ENCODE assay signal across 9 cellular contexts in the genomic region with DNA sequence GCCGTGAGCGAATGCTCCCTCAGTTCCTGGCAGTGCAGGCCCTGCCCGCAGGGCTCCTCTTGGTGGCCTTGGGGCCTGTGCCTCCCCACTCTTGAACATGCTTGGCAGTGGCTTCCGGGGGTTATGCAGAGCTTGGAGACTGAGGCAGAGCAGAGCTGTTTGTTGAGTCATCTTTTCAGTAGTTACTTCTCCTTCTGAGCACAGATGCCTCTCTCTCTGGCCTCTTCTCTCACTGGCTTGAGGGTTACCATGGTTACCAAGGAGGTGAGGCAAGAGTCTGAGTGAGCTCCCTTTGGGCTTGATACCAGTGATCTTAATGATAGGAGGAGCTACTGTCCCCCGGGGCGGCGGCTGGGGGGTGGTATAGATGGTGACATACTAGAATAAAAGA.
A peak's percentile ranks its signal among the peaks of the same experiment; 100 is the strongest.
DNase-seq lines count a peak whose midpoint lies in the region; ATAC-seq, FAIRE-seq and TF ChIP-seq lines count a peak whose summit lies in the region.
"Had no signal": no experiment of that assay in that cellular context is flagged by ENCODE, and none has a peak within 500 bp of the region (broad histone marks: within the 10 kb centered on the region; RNA-seq: fewer than 3 reads in every experiment).

No MANE protein-coding gene starts in this region.

- WGBS in smooth muscle cell (ENCODE audit: low lambda C conversion rate): 74% methylated on average over 7 of the region's 7 CpGs

- ATAC-seq in HG03280 (IDR thresholded peaks at IDR 0.05; ENCODE audit: unreplicated experiment): peak; percentile 57
- no peak for ATAC-seq in GM19023 (IDR thresholded peaks at IDR 0.05; ENCODE audit: unreplicated experiment)

- H3K4me1 ChIP-seq in astrocyte (ENCODE audit: insufficient read depth, low read length) (peaks cover 12% of the 10 kb centered on the region), smooth muscle cell (ENCODE audit: low read depth) (peaks cover 6% of the 10 kb centered on the region)

- H3K36me3 ChIP-seq in astrocyte (ENCODE audit: insufficient read depth, low read length) (no peaks in the 10 kb centered on the region), smooth muscle cell (ENCODE audit: low read depth) (no peaks in the 10 kb centered on the region)

- peak; percentile 65 for DNase-seq in ELR (ENCODE audit: low read depth)
- peak; percentile 72 for DNase-seq in astrocyte (ENCODE audit: low read depth)
- peak; percentile 74 for DNase-seq in medulla oblongata (ENCODE audit: extremely low spot score)
- DNase-seq in smooth muscle cell (lab: John Stamatoyannopoulos, UW; ENCODE audit: unreplicated experiment): no peak
- DNase-seq in NCI-H187 (lab: John Stamatoyannopoulos, UW): no peak
- no peak for DNase-seq in activated effector memory CD4-positive, alpha-beta T cell treated with Interleukin-2 at 50 U/mL for 16 hours

- no peaks in the 10 kb centered on the region for H3K9me3 ChIP-seq in astrocyte (ENCODE audit: insufficient read depth, low read depth, low read length)
- no peaks in the 10 kb centered on the region for H3K9me3 ChIP-seq in smooth muscle cell (replicated peaks; ENCODE audit: low read depth)

- peaks cover 1% of the 10 kb centered on the region for H3K36me3 Mint-ChIP-seq in astrocyte (ENCODE audit: low read depth, unreplicated experiment)

- no peak overlapping the region for H3K4me3 Mint-ChIP-seq in astrocyte (ENCODE audit: unreplicated experiment)
- H3K4me3 Mint-ChIP-seq: activated naive CD4-positive, alpha-beta T cell treated with anti-CD3 and anti-CD28 coated beads, Interleukin-2, amount 10 ng/mL, durations not matched to agents 7 days and 5 days had no signal

- no peaks in the 10 kb centered on the region for H3F3A ChIP-seq in smooth muscle cell (ENCODE audit: low read depth)

- H3K79me2 ChIP-seq in astrocyte (ENCODE audit: insufficient read depth, low read length) (no peaks in the 10 kb centered on the region), smooth muscle cell (ENCODE audit: low read depth) (no peaks in the 10 kb centered on the region)

- no peaks in the 10 kb centered on the region for H4K20me1 ChIP-seq in astrocyte (ENCODE audit: insufficient read depth, low read length)
- H4K20me1 ChIP-seq in smooth muscle cell (ENCODE audit: low read depth): no peaks in the 10 kb centered on the region

- H3K27me3 ChIP-seq in astrocyte (ENCODE audit: insufficient read depth, low read length) (no peaks in the 10 kb centered on the region), smooth muscle cell (ENCODE audit: low read depth) (no peaks in the 10 kb centered on the region)

- no peak overlapping the region for H3K27ac ChIP-seq in astrocyte (ENCODE audit: low read depth, low read length)
- H3K27ac ChIP-seq in smooth muscle cell (ENCODE audit: low read depth): no peak overlapping the region

- no peak for FAIRE-seq in astrocyte (lab: Jason Lieb, UNC)

- H3K9me3 Mint-ChIP-seq in astrocyte (ENCODE audit: unreplicated experiment): no peaks in the 10 kb centered on the region
- H3K9me3 Mint-ChIP-seq: activated naive CD4-positive, alpha-beta T cell treated with anti-CD3 and anti-CD28 coated beads, Interleukin-2, amount 10 ng/mL, durations not matched to agents 7 days and 5 days had no signal

- TF ChIP-seq CTCF in astrocyte (IDR thresholded peaks at IDR 0.05; ENCODE audit: insufficient read depth, low read depth, low read length) (no peak), smooth muscle cell (IDR thresholded peaks at IDR 0.05; ENCODE audit: borderline replicate concordance, insufficient read depth, poor library complexity, severe bottlenecking) (no peak)

- no peak overlapping the region for H3K9ac ChIP-seq in astrocyte (ENCODE audit: low read length)
- no peak overlapping the region for H3K9ac ChIP-seq in smooth muscle cell (ENCODE audit: low read depth)

- H2AFZ ChIP-seq in astrocyte (ENCODE audit: low read depth, low read length) (no peak overlapping the region), smooth muscle cell (ENCODE audit: low read depth) (no peak overlapping the region)

- peaks cover 11% of the 10 kb centered on the region for H3K27me3 Mint-ChIP-seq in astrocyte (ENCODE audit: low read depth, unreplicated experiment)
- H3K27me3 Mint-ChIP-seq: activated naive CD4-positive, alpha-beta T cell treated with anti-CD3 and anti-CD28 coated beads, Interleukin-2, amount 10 ng/mL, durations not matched to agents 7 days and 5 days had no signal

- H3K4me3 ChIP-seq in astrocyte (ENCODE audit: insufficient read depth, low read depth, low read length): no peak overlapping the region
- no peak overlapping the region for H3K4me3 ChIP-seq in smooth muscle cell

- H3K27ac Mint-ChIP-seq in astrocyte (ENCODE audit: unreplicated experiment): no peak overlapping the region
- H3K27ac Mint-ChIP-seq: activated naive CD4-positive, alpha-beta T cell treated with anti-CD3 and anti-CD28 coated beads, Interleukin-2, amount 10 ng/mL, durations not matched to agents 7 days and 5 days had no signal

- H3K4me1 Mint-ChIP-seq in astrocyte (ENCODE audit: low read depth, unreplicated experiment): peaks cover 25% of the 10 kb centered on the region
- H3K4me1 Mint-ChIP-seq: activated naive CD4-positive, alpha-beta T cell treated with anti-CD3 and anti-CD28 coated beads, Interleukin-2, amount 10 ng/mL, durations not matched to agents 7 days and 5 days had no signal

- H3K4me2 ChIP-seq in astrocyte (ENCODE audit: low read length) (no peak overlapping the region), smooth muscle cell (no peak overlapping the region)

Comparison
In these comparisons a context has a peak if more than half of its experiments do, and no peak if none do; other contexts are left out.
1. DNase-seq: peak in ELR (single experiment), astrocyte (single experiment) and medulla oblongata (single experiment); none in smooth muscle cell (single experiment), NCI-H187 (0 of 2) and activated effector memory CD4-positive, alpha-beta T cell treated with Interleukin-2 at 50 U/mL for 16 hours (single experiment).